ENCODE assay signal across 8 cellular contexts in the genomic region with DNA sequence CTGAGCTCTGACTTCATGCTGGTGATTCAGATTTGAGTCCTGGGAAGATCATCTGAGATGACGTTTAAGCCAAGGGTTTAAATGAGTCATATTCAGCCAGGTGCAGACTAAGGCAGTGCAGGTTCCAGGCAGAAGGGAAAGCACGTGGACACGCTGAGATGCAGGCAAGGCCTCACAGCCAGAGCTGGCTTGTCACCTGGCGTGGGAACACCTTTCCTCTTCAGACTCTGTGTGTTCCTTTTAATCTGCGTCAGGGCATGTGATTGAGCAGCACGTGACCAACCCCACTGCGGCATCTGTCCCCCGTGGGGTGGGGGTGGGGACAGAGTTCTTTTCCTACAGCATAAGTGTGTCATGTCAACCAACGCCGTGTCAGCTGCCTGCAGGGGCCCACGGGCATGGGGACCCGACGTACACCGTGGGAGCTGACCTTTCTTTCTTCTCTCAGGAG. TPM values are rescaled to one million over a fixed set of nuclear protein-coding genes. Genes with fewer than 3 reads are reported as not detected.
DNase-seq lines count a peak whose midpoint lies in the region; ATAC-seq and FAIRE-seq lines count a peak whose summit lies in the region.

No MANE protein-coding gene starts in this region.

- H3K27ac ChIP-seq in cingulate gyrus (ENCODE audit: low read depth, low read length), result peak overlapping the region; percentile 89

- peak; percentile 19 for DNase-seq in stimulated activated CD4-positive, alpha-beta T cell treated with anti-CD3 and anti-CD28 coated beads, Interleukin-2, amount 100 ng/mL, for 4 hours (ENCODE audit: low read depth)
- no peak for DNase-seq in stimulated activated CD4-positive, alpha-beta T cell treated with anti-CD3 and anti-CD28 coated beads, Interleukin-4, amount 100 ng/mL, for 1 hour
- DNase-seq in urothelium cell line (ENCODE audit: low spot score) (peak; percentile 9), cerebellum (ENCODE audit: low spot score) (no peak), T-helper 9 cell (no peak), NCI-H510A treated with DMSO at 0.1 percent for 48 hours (lab: John Stamatoyannopoulos, UW) (no peak)

- ATAC-seq in HG03520 (IDR thresholded peaks at IDR 0.05; ENCODE audit: unreplicated experiment), result peak; percentile 80

- FAIRE-seq in urothelium cell line (lab: Jason Lieb, UNC), result no peak

RNA-seq across cellular contexts. Expression of a gene that starts 10.7 kb away (rescaled TPM):
- total RNA-seq in cerebellum, result not detected

RNA-seq across cellular contexts. Expression of a gene that starts 12.6 kb away (rescaled TPM):
- 67.2 TPM for total RNA-seq in cerebellum

RNA-seq across cellular contexts. Expression of a gene that starts 19.8 kb away (rescaled TPM):
- total RNA-seq in cerebellum, result 22.8 TPM

RNA-seq across cellular contexts. Expression of a gene that starts 48.1 kb away (rescaled TPM):
- total RNA-seq in cerebellum, result 18.4 TPM

Comparison
In these comparisons a context has a peak if more than half of its experiments do, and no peak if none do; other contexts are left out.
1. DNase-seq: peak in stimulated activated CD4-positive, alpha-beta T cell treated with anti-CD3 and anti-CD28 coated beads, Interleukin-2, amount 100 ng/mL, for 4 hours (single experiment) and urothelium cell line (single experiment); none in stimulated activated CD4-positive, alpha-beta T cell treated with anti-CD3 and anti-CD28 coated beads, Interleukin-4, amount 100 ng/mL, for 1 hour (single experiment), cerebellum (single experiment), T-helper 9 cell (single experiment) and NCI-H510A treated with DMSO at 0.1 percent for 48 hours (single experiment).